ENCODE assay signal across 10 cellular contexts in genomic region chr10:120606051-120606764, GRCh38.
DNase-seq lines count a peak whose midpoint lies in the region; ATAC-seq lines count a peak whose summit lies in the region.
"Had no signal": no experiment of that assay in that cellular context is flagged by ENCODE, and none has a peak within 500 bp of the region (broad histone marks: within the 10 kb centered on the region; RNA-seq: fewer than 3 reads in every experiment).

No MANE protein-coding gene starts in this region.

- DNase-seq in kidney tubule cell (ENCODE audit: low spot score) = peak; percentile 7
- DNase-seq in NCI-H2171 treated with DMSO at 0.1 percent for 48 hours (lab: John Stamatoyannopoulos, UW) = no peak
- DNase-seq in NCI-H1694 treated with DMSO at 0.1 percent for 48 hours (lab: John Stamatoyannopoulos, UW) = no peak
- DNase-seq in NCI-H1105 (lab: John Stamatoyannopoulos, UW) = no peak
- no peak for DNase-seq in DMS79 (lab: John Stamatoyannopoulos, UW)
- DNase-seq: activated CD8-positive, alpha-beta memory T cell treated with anti-CD3 and anti-CD28 coated beads, Interleukin-2, amount 10 ng/mL, durations not matched to agents 7 days and 5 days; T-cell had no signal

- peak; percentile 70 for ATAC-seq in GM19035 (IDR thresholded peaks at IDR 0.05; ENCODE audit: unreplicated experiment)
- ATAC-seq in GM21825 (IDR thresholded peaks at IDR 0.05; ENCODE audit: unreplicated experiment) = peak; percentile 62
- peak; percentile 71 for ATAC-seq in HG03175 (IDR thresholded peaks at IDR 0.05; ENCODE audit: unreplicated experiment)
- ATAC-seq: activated CD8-positive, alpha-beta memory T cell treated with anti-CD3 and anti-CD28 coated beads, Interleukin-2, amount 10 ng/mL, durations not matched to agents 7 days and 5 days; T-cell had no signal
